24 cellular contexts compared by ENCODE assay signal in the genomic region with DNA sequence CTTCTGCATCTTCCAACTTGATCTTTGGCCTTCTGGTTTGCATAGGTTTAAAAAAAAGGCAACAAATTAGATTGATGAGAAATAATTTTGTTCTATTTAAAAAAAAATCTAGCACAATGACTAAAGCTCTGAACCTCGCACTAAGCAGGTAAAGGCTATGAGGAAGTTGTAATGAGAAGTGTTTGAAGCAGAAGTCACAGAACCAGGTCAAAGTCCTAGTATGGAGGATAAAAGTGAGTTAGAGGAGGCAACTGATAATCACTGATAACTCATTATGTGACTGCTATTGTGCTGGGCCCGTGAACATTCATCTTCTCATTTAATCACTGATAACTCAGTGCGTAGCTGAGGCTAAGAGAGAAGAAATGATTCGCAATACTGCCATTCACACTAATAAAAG. TPM values are rescaled to one million over a fixed set of nuclear protein-coding genes. Genes with fewer than 3 reads are reported as not detected.
"Had no signal": no experiment of that assay in that cellular context is flagged by ENCODE, and none has a peak within 500 bp of the region (broad histone marks: within the 10 kb centered on the region; RNA-seq: fewer than 3 reads in every experiment).

No MANE protein-coding gene starts in this region.

- DNase-seq: KBM-7, MG63, NCI-H1092, NCI-H1105 treated with DMSO at 0.1 percent for 48 hours, NCI-H1417 treated with DMSO at 0.1 percent for 48 hours, NCI-H146, NCI-H1694 treated with DMSO at 0.1 percent for 48 hours, NCI-H1930, NCI-H2081, NCI-H2107, NCI-H2227 treated with DMSO at 0.1 percent for 48 hours, NCI-H446, NCI-H510A, NCI-H524 treated with DMSO at 0.1 percent for 48 hours, NCI-H69, NCI-H774, Right ventricle myocardium superior, RPMI8226, SIG-M5 had no signal

- H3K27me3 ChIP-seq: MG63 had no signal

- H3K36me3 ChIP-seq: MG63, SJSA1 had no signal

- FAIRE-seq: RCC 7860 had no signal

- H3K4me1 ChIP-seq: SJSA1 had no signal

- H3K4me3 ChIP-seq: MG63, SJSA1, SK-N-MC had no signal

- H3K27ac ChIP-seq: HL-60, SJSA1, SK-N-MC had no signal

- H3K9me3 ChIP-seq: MG63, SJSA1 had no signal

RNA-seq across cellular contexts. Expression of a gene that starts 46.1 kb away (rescaled TPM):
- total RNA-seq: LHCN-M2, Right ventricle myocardium superior, SJSA1 had no signal
